8 cellular contexts compared by ENCODE assay signal in the genomic region with DNA sequence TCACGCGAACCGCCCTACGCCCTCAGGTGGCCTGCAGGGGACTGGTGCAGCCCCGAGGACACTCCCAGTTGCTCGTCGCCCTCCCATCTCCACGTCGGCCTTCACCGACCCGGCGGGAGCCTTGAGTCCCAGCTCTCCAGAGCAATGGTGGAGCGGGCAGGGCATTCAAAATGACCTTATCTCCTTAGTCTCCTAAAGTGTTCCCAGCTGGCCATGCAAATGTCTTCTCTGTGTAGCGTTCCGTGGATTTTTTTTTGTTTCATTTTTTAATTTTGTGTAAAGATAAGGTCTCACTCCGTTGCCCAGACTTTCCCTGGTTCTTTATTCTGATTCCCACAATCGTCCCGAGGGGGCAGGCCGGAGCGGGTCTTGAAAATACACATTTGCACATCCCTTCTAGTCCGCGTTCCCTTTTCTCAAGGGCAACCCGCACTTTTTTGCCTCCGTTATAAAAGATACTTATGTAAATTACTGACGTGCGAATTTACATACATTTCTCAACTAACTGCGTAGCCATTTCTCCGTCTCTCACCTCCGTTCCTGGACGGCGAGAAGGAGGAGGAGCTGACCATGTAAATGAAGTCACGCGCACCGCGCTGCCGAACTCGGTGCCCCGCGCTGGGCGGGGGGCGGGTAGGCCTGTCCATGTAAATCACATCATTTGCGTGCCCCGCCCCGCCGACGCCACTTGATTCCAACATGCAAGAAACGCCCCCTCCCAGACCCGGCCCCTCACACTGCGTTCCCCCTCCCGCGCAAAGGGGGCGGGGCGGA. TPM values are rescaled to one million over a fixed set of nuclear protein-coding genes. Genes with fewer than 3 reads are reported as not detected.
A peak's percentile ranks its signal among the peaks of the same experiment; 100 is the strongest.
DNase-seq lines count a peak whose midpoint lies in the region; TF ChIP-seq lines count a peak whose summit lies in the region.

No MANE protein-coding gene starts in this region.

- H3K27me3 Mint-ChIP-seq in HFFc6 (ENCODE audit: insufficient read depth): peaks cover 3% of the 10 kb centered on the region; the same call in 1 of the 2 replicates
- no peaks in the 10 kb centered on the region for H3K27me3 Mint-ChIP-seq in activated naive CD4-positive, alpha-beta T cell treated with anti-CD3 and anti-CD28 coated beads, Interleukin-2, amount 10 ng/mL, durations not matched to agents 7 days and 5 days

- no peak for TF ChIP-seq EP300 in suprapubic skin (IDR thresholded peaks at IDR 0.05)

- TF ChIP-seq POLR2A in suprapubic skin (IDR thresholded peaks at IDR 0.05): peak in 1 of 2 donors; percentile 56

- H3K36me3 ChIP-seq in suprapubic skin: peaks cover 8% of the 10 kb centered on the region

- DNase-seq in GM10248 (ENCODE audit: extremely low spot score): peak; percentile 97
- peak; percentile 98 for DNase-seq in HFFc6
- DNase-seq in NAMALWA (ENCODE audit: low spot score): peak; percentile 100
- peak; percentile 99 for DNase-seq in SK-MEL-5 (ENCODE audit: low read depth, low spot score)
- DNase-seq in activated naive CD4-positive, alpha-beta T cell treated with anti-CD3 and anti-CD28 coated beads, Interleukin-2, amount 10 ng/mL, durations not matched to agents 7 days and 5 days: peak; percentile 100
- peak; percentile 77 for DNase-seq in glomerular endothelial cell (ENCODE audit: extremely low read depth, low read depth, low spot score)
- peak; percentile 50 to 100 (median 100) for DNase-seq in nucleus accumbens (lab: John Stamatoyannopoulos, UW)
- DNase-seq in suprapubic skin (ENCODE audit: low spot score in 2 of 2): peak; percentile 100

- H3K4me3 Mint-ChIP-seq in HFFc6: peak overlapping the region; percentile 97
- H3K4me3 Mint-ChIP-seq in activated naive CD4-positive, alpha-beta T cell treated with anti-CD3 and anti-CD28 coated beads, Interleukin-2, amount 10 ng/mL, durations not matched to agents 7 days and 5 days: peak overlapping the region; percentile 84

- peaks cover 38% of the 10 kb centered on the region for H3K4me1 Mint-ChIP-seq in HFFc6 (ENCODE audit: low read depth)
- H3K4me1 Mint-ChIP-seq in activated naive CD4-positive, alpha-beta T cell treated with anti-CD3 and anti-CD28 coated beads, Interleukin-2, amount 10 ng/mL, durations not matched to agents 7 days and 5 days: peaks cover 47% of the 10 kb centered on the region

- CTCF ChIA-PET in GM10248 (lab: Yijun Ruan, JAX): interaction anchor here (0.7 to 3.2 kb wide), 9 partner anchors 9 to 136 kb away, joined by 3 to 23 read pairs (median 4); a partner anchor contains a TSS
- CTCF ChIA-PET in activated naive CD4-positive, alpha-beta T cell treated with anti-CD3 and anti-CD28 coated beads, Interleukin-2, amount 10 ng/mL, durations not matched to agents 7 days and 5 days (lab: Charles Lee): interaction anchor here (0.8 to 3.9 kb wide), 8 partner anchors 8 to 195 kb away, joined by 3 to 24 read pairs (median 4); a partner anchor contains a TSS

- H3K4me1 ChIP-seq in suprapubic skin: peaks cover 45% of the 10 kb centered on the region

- peaks cover 11% of the 10 kb centered on the region for H3K36me3 Mint-ChIP-seq in HFFc6 (ENCODE audit: low read depth)
- H3K36me3 Mint-ChIP-seq in activated naive CD4-positive, alpha-beta T cell treated with anti-CD3 and anti-CD28 coated beads, Interleukin-2, amount 10 ng/mL, durations not matched to agents 7 days and 5 days: peaks cover 43% of the 10 kb centered on the region

- POLR2A ChIA-PET in GM10248 (lab: Yijun Ruan, JAX): interaction anchor here (0.6 to 2.4 kb wide), 7 partner anchors 16 to 105 kb away, joined by 3 to 35 read pairs (median 3); a partner anchor contains a TSS

- in situ Hi-C loops in SK-MEL-5 (cut with HindIII; ENCODE audit: low pct_unique_long_range_greater_than_20kb, low sequenced_read_pairs): no loop called here

- peak; percentile 61 for TF ChIP-seq CTCF in GM10248 (IDR thresholded peaks at IDR 0.05; ENCODE audit: control extremely low read depth, extremely low read depth, low read depth, missing control alignments)
- TF ChIP-seq CTCF in HFFc6 (IDR thresholded peaks at IDR 0.05): peak; percentile 54
- TF ChIP-seq CTCF in suprapubic skin (IDR thresholded peaks at IDR 0.05): peak; percentile 23 to 35

- peak overlapping the region; percentile 84 for H3K27ac ChIP-seq in suprapubic skin

- H3K27me3 ChIP-seq in suprapubic skin: no peaks in the 10 kb centered on the region

- H3K27ac Mint-ChIP-seq in HFFc6: peak overlapping the region; percentile 98
- peak overlapping the region; percentile 98 for H3K27ac Mint-ChIP-seq in activated naive CD4-positive, alpha-beta T cell treated with anti-CD3 and anti-CD28 coated beads, Interleukin-2, amount 10 ng/mL, durations not matched to agents 7 days and 5 days

- H3K9me3 ChIP-seq in suprapubic skin: no peaks in the 10 kb centered on the region

- H3K9me3 Mint-ChIP-seq in HFFc6: no peaks in the 10 kb centered on the region
- H3K9me3 Mint-ChIP-seq in activated naive CD4-positive, alpha-beta T cell treated with anti-CD3 and anti-CD28 coated beads, Interleukin-2, amount 10 ng/mL, durations not matched to agents 7 days and 5 days: no peaks in the 10 kb centered on the region

- 1% methylated on average over 45 of the region's 53 CpGs for WGBS in suprapubic skin

- H3K4me3 ChIP-seq in suprapubic skin: peak overlapping the region; percentile 97

RNA-seq across cellular contexts. Expression of a gene that starts 0.6 kb away (rescaled TPM):
- 10 to 100 TPM; 56.0 to 72.0 (median 60.1) TPM for total RNA-seq in HFFc6 (2021; fragmentation: NEBNext Ultra II Directional; extraction: Animal tissue kit (Norgen Biotek cat#: 25700))
- 58.4 and 70.7 TPM in 2 replicates for total RNA-seq in SK-MEL-5 (2014; rRNA removed; shearing (Covaris generic))
- 69.7 and 72.3 TPM in 2 replicates for polyA plus RNA-seq in SK-MEL-5 (2015; cell fraction: cytosol; rRNA removed)
- 67.6 and 78.5 TPM in 2 replicates for polyA plus RNA-seq in SK-MEL-5 (2015; cell fraction: nucleus; rRNA removed)
- total RNA-seq in glomerular endothelial cell (93.6 and 120 TPM in 2 replicates), suprapubic skin (10 to 100 TPM; 31.5 to 51.2 (median 37.6) TPM)

RNA-seq across cellular contexts. Expression of a gene that starts 20.4 kb away (rescaled TPM):
- total RNA-seq in HFFc6 (2021; fragmentation: NEBNext Ultra II Directional; extraction: Animal tissue kit (Norgen Biotek cat#: 25700)): 10 to 100 TPM; 20.4 to 26.4 (median 22.0) TPM
- 17.9 and 20.8 TPM in 2 replicates for total RNA-seq in SK-MEL-5 (2014; rRNA removed; shearing (Covaris generic))
- 31.7 and 32.5 TPM in 2 replicates for polyA plus RNA-seq in SK-MEL-5 (2015; cell fraction: cytosol; rRNA removed)
- polyA plus RNA-seq in SK-MEL-5 (2015; cell fraction: nucleus; rRNA removed): 142 and 162 TPM in 2 replicates
- total RNA-seq in glomerular endothelial cell: 39.1 and 40.1 TPM in 2 replicates
- 10 to 100 TPM; 12.4 to 20.7 (median 17.0) TPM for total RNA-seq in suprapubic skin

RNA-seq across cellular contexts. Expression of a gene that starts 23.1 kb away (rescaled TPM):
- total RNA-seq in HFFc6 (2021; fragmentation: NEBNext Ultra II Directional; extraction: Animal tissue kit (Norgen Biotek cat#: 25700)): not detected
- total RNA-seq in SK-MEL-5 (2014; rRNA removed; shearing (Covaris generic)): 234 and 256 TPM in 2 replicates
- 538 and 828 TPM in 2 replicates for polyA plus RNA-seq in SK-MEL-5 (2015; cell fraction: cytosol; rRNA removed)
- 127 and 145 TPM in 2 replicates for polyA plus RNA-seq in SK-MEL-5 (2015; cell fraction: nucleus; rRNA removed)
- total RNA-seq in glomerular endothelial cell (not detected in 2 replicates), suprapubic skin (10 to 100 TPM in 2 of 4 donors, 1 to 10 TPM in 2; 4.8 to 15.1 (median 9.9) TPM)

RNA-seq across cellular contexts. Expression of a gene that starts 47.4 kb away (rescaled TPM):
- 100 to 1,000 TPM in 4 of 6 experiments, 10 to 100 TPM in 2; 87.8 to 120 (median 104) TPM for total RNA-seq in HFFc6 (2021; fragmentation: NEBNext Ultra II Directional; extraction: Animal tissue kit (Norgen Biotek cat#: 25700))
- total RNA-seq in SK-MEL-5 (2014; rRNA removed; shearing (Covaris generic)): 56.1 and 60.7 TPM in 2 replicates
- polyA plus RNA-seq in SK-MEL-5 (2015; cell fraction: cytosol; rRNA removed): 95.8 and 97.4 TPM in 2 replicates
- 116 and 121 TPM in 2 replicates for polyA plus RNA-seq in SK-MEL-5 (2015; cell fraction: nucleus; rRNA removed)
- 64.5 and 85.2 TPM in 2 replicates for total RNA-seq in glomerular endothelial cell
- 10 to 100 TPM; 49.6 to 52.2 (median 51.0) TPM for total RNA-seq in suprapubic skin

RNA-seq across cellular contexts. Expression of a gene that starts 48.1 kb away (rescaled TPM):
- 1 to 10 TPM; 6.7 to 8.5 (median 7.5) TPM for total RNA-seq in HFFc6 (2021; fragmentation: NEBNext Ultra II Directional; extraction: Animal tissue kit (Norgen Biotek cat#: 25700))
- total RNA-seq in SK-MEL-5 (2014; rRNA removed; shearing (Covaris generic)): 0.13 and 0.51 TPM in 2 replicates
- polyA plus RNA-seq in SK-MEL-5 (2015; cell fraction: cytosol; rRNA removed): 5.2 and 11.3 TPM in 2 replicates
- polyA plus RNA-seq in SK-MEL-5 (2015; cell fraction: nucleus; rRNA removed): 7.1 and 14.3 TPM in 2 replicates
- total RNA-seq in glomerular endothelial cell (5.7 and 6.7 TPM in 2 replicates), suprapubic skin (1 to 10 TPM; 3.8 to 9.9 (median 5.4) TPM)

Comparison
In these comparisons a context has a peak if more than half of its experiments do, and no peak if none do; other contexts are left out.
1. Peak in every context shown above with its lines: DNase-seq, H3K4me3 ChIP-seq and H3K27ac ChIP-seq.
2. RNA of a gene that starts 23.1 kb away (total RNA-seq): 234 to 256 TPM in SK-MEL-5; 4.8 to 15.1 TPM in suprapubic skin, not detected in HFFc6 and not detected in glomerular endothelial cell; every median in the first group is over 10 times any median in the second.